In the genomic region with DNA sequence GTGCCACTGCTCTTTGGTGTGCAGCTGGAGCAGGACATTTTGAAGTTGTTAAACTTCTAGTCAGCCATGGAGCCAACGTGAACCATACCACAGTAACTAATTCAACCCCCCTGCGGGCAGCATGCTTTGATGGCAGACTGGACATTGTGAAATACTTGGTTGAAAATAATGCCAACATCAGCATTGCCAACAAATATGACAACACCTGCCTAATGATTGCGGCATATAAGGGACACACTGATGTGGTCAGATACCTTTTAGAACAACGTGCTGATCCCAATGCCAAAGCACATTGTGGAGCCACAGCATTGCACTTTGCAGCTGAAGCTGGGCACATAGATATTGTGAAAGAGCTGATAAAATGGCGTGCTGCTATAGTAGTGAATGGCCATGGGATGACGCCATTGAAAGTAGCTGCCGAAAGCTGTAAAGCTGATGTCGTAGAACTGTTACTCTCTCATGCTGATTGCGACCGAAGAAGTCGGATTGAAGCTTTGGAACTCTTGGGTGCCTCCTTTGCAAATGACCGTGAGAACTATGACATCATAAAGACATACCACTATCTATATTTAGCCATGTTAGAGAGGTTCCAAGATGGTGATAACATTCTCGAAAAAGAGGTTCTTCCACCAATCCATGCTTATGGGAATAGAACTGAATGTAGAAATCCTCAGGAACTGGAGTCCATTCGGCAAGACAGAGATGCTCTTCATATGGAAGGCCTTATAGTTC, we compare ENCODE assay signal across 1 cellular context.
TF ChIP-seq lines count a peak whose summit lies in the region.

No MANE protein-coding gene starts in this region.

TF ChIP-seq in HepG2, 621 proteins besides CTCF, POLR2A, EP300 and RAD21:
- TF ChIP-seq CEBPB (IDR thresholded peaks at IDR 0.05; ENCODE audit: borderline replicate concordance, low read depth, low read length) (peak; percentile 44; the same call in 1 of the 2 replicates), MAFK (conservative IDR thresholded peaks at IDR 0.05 in 1 of 2, IDR thresholded peaks at IDR 0.05 in 1 of 2; ENCODE audit: low read length in 2 of 2) (peak; percentile 20 to 46; a peak in 1 of 4 replicates), MAFF (IDR thresholded peaks at IDR 0.05; ENCODE audit: low read depth, low read length) (0 out of 2 replicates have a peak, but pooled peaks have one; percentile 8), ATF7 (IDR thresholded peaks at IDR 0.05) (peak; percentile 53), ATF7 (CRISPR knock-in tag; IDR thresholded peaks at IDR 0.05) (no peak), SNAPC2 (CRISPR knock-in tag; IDR thresholded peaks at IDR 0.05) (no peak), RBM22 (optimal IDR thresholded peaks at IDR 0.05; ENCODE audit: low read length) (peak; percentile 1), PRMT3 (CRISPR knock-in tag; IDR thresholded peaks at IDR 0.05; ENCODE audit: borderline replicate concordance, low read depth) (no peak)
